ENCODE assay signal across 25 cellular contexts in genomic region chr2:108847000-108847399, GRCh38.
DNase-seq lines count a peak whose midpoint lies in the region; FAIRE-seq and TF ChIP-seq lines count a peak whose summit lies in the region.
"Had no signal": no experiment of that assay in that cellular context is flagged by ENCODE, and none has a peak within 500 bp of the region (broad histone marks: within the 10 kb centered on the region; RNA-seq: fewer than 3 reads in every experiment).

No MANE protein-coding gene starts in this region.

- H3K36me3 ChIP-seq in colonic mucosa: no peaks in the 10 kb centered on the region

- no peak for TF ChIP-seq CTCF in colonic mucosa (IDR thresholded peaks at IDR 0.05)

- FAIRE-seq in A204.1 (lab: Jason Lieb, UNC) (peak; percentile 19), islet of Langerhans (lab: Jason Lieb, UNC) (peak; percentile 41)
- FAIRE-seq: GM12878, GM12892, GM18507 had no signal

- no peaks in the 10 kb centered on the region for H3K4me1 ChIP-seq in colonic mucosa
- H3K4me1 ChIP-seq: BE2C, BLaER1 had no signal

- DNase-seq in NCI-H748 (lab: John Stamatoyannopoulos, UW; ENCODE audit: unreplicated experiment): peak; percentile 0
- DNase-seq in NCI-H748 treated with DMSO at 0.1 percent for 48 hours (lab: John Stamatoyannopoulos, UW): no peak
- DNase-seq in SHP77 treated with DMSO at 0.1 percent for 48 hours (lab: John Stamatoyannopoulos, UW): no peak
- no peak for DNase-seq in colonic mucosa
- DNase-seq: ACHN; BE2C; C1 segment of cervical spinal cord; CD4-positive, alpha-beta memory T cell; CD4-positive, CD25-positive, alpha-beta regulatory T cell; CD8-positive, alpha-beta memory T cell; COR-L47; DMS 273 treated with DMSO at 0.1 percent for 48 hours; DMS153; DMS53; DMS79; DND-41; EL; GDM1 had no signal

- intact Hi-C loops in colonic mucosa (cut with DNase I): no loop called here

- H3K9me3 ChIP-seq in colonic mucosa: no peaks in the 10 kb centered on the region
- H3K9me3 ChIP-seq: BE2C had no signal

- H3K9ac ChIP-seq in colonic mucosa (ENCODE audit: low read depth in 2 of 2, low read length in 2 of 2): no peak overlapping the region
- H3K9ac ChIP-seq: BLaER1 had no signal

- no peaks in the 10 kb centered on the region for H3K27me3 ChIP-seq in colonic mucosa
- H3K27me3 ChIP-seq: BE2C, BLaER1 had no signal

- H3K27ac ChIP-seq in colonic mucosa: no peak overlapping the region
- H3K27ac ChIP-seq: 22Rv1, BLaER1 had no signal

- no peak overlapping the region for H3K4me3 ChIP-seq in colonic mucosa
- H3K4me3 ChIP-seq: BLaER1, GM12878 had no signal
